ENCODE assay signal across 6 cellular contexts in genomic region chr19:48363500-48363809, GRCh38. TPM values are rescaled to one million over a fixed set of nuclear protein-coding genes. Genes with fewer than 3 reads are reported as not detected.
DNase-seq lines count a peak whose midpoint lies in the region; ATAC-seq, FAIRE-seq and TF ChIP-seq lines count a peak whose summit lies in the region.

No MANE protein-coding gene starts in this region.

- no peak for TF ChIP-seq CTCF in bronchial epithelial cell (IDR thresholded peaks at IDR 0.05; ENCODE audit: insufficient read depth, low read length, severe bottlenecking)
- TF ChIP-seq CTCF in neutrophil (IDR thresholded peaks at IDR 0.05) = no peak

- H3K27me3 ChIP-seq in bronchial epithelial cell (ENCODE audit: control insufficient read depth, insufficient read depth, low read length) = no peaks in the 10 kb centered on the region
- H3K27me3 ChIP-seq in neutrophil = no peaks in the 10 kb centered on the region

- H3K4me1 ChIP-seq in neutrophil (ENCODE audit: control insufficient read depth in 1 of 2, insufficient read depth in 1 of 2, low read depth in 1 of 2, low read length in 1 of 2) = peaks cover 18 to 19% of the 10 kb centered on the region in 2 experiments

- H3K9me3 ChIP-seq in neutrophil = no peaks in the 10 kb centered on the region

- FAIRE-seq in bronchial epithelial cell (lab: Jason Lieb, UNC) (no peak), GM12891 (lab: Jason Lieb, UNC) (no peak)

- peak; percentile 4 for ATAC-seq in GM18517 (IDR thresholded peaks at IDR 0.05; ENCODE audit: unreplicated experiment)
- ATAC-seq in HG03103 (IDR thresholded peaks at IDR 0.05; ENCODE audit: low read depth, unreplicated experiment) = peak; percentile 8

- H3K36me3 ChIP-seq in bronchial epithelial cell (ENCODE audit: control insufficient read depth, insufficient read depth, low read length) (no peaks in the 10 kb centered on the region), neutrophil (no peaks in the 10 kb centered on the region)

- H3K4me3 ChIP-seq in bronchial epithelial cell (ENCODE audit: low read depth, low read length) = peak overlapping the region; percentile 51
- H3K4me3 ChIP-seq in neutrophil (ENCODE audit: low read depth in 1 of 2, low read length in 1 of 2) = peak overlapping the region; percentile 79 to 85

- peak overlapping the region; percentile 89 for H3K27ac ChIP-seq in neutrophil

- DNase-seq in bronchial epithelial cell (ENCODE audit: low read depth) (no peak), cerebellar nuclear complex (lab: John Stamatoyannopoulos, UW) (no peak), GM12891 (ENCODE audit: insufficient read length, low spot score) (no peak)

- TF ChIP-seq POLR2A in GM12891 (IDR thresholded peaks at IDR 0.05; ENCODE audit: low read depth, low read length) = no peak

TF ChIP-seq in GM12891, 5 proteins besides CTCF, POLR2A, EP300 and RAD21:
- TF ChIP-seq TAF1 (IDR thresholded peaks at IDR 0.05; ENCODE audit: low read depth, low read length) = no peak
- TF ChIP-seq POLR2AphosphoS5 (IDR thresholded peaks at IDR 0.05; ENCODE audit: low read depth, low read length) = no peak; the same call in 1 of the 2 replicates
- TF ChIP-seq PAX5 (IDR thresholded peaks at IDR 0.05; ENCODE audit: insufficient read depth, low read length, severe bottlenecking) = no peak
- TF ChIP-seq SPI1 (IDR thresholded peaks at IDR 0.05; ENCODE audit: low read depth, low read length) = no peak
- TF ChIP-seq POU2F2 (IDR thresholded peaks at IDR 0.05; ENCODE audit: low read depth, low read length) = no peak

RNA-seq across cellular contexts. Expression of gene TMEM143, which starts 0.3 kb away (rescaled TPM):
- 0.79 and 1.4 TPM in 2 replicates for total RNA-seq in bronchial epithelial cell
- 11.0 TPM for polyA plus RNA-seq in GM12891 (2012; ENCODE audit: low read depth, missing spikeins)

RNA-seq across cellular contexts. Expression of gene SYNGR4, which starts 0.7 kb away (rescaled TPM):
- total RNA-seq in bronchial epithelial cell = not detected in 2 replicates
- 0.18 TPM for polyA plus RNA-seq in GM12891 (2012; ENCODE audit: low read depth, missing spikeins)

RNA-seq across cellular contexts. Expression of gene KDELR1, which starts 27.9 kb away (rescaled TPM):
- total RNA-seq in bronchial epithelial cell = 27.9 and 30.6 TPM in 2 replicates
- 42.8 TPM for polyA plus RNA-seq in GM12891 (2012; ENCODE audit: low read depth, missing spikeins)

RNA-seq across cellular contexts. Expression of gene GRIN2D, which starts 30.0 kb away (rescaled TPM):
- total RNA-seq in bronchial epithelial cell = under 0.01 TPM in 1 of 2 replicates, not detected in the other
- 0.40 TPM for polyA plus RNA-seq in GM12891 (2012; ENCODE audit: low read depth, missing spikeins)

RNA-seq across cellular contexts. Expression of gene EMP3, which starts 38.1 kb away (rescaled TPM):
- 2.8 and 9.0 TPM in 2 replicates for total RNA-seq in bronchial epithelial cell
- polyA plus RNA-seq in GM12891 (2012; ENCODE audit: low read depth, missing spikeins) = 96.4 TPM
